1 cellular context compared by ENCODE assay signal in the genomic region with DNA sequence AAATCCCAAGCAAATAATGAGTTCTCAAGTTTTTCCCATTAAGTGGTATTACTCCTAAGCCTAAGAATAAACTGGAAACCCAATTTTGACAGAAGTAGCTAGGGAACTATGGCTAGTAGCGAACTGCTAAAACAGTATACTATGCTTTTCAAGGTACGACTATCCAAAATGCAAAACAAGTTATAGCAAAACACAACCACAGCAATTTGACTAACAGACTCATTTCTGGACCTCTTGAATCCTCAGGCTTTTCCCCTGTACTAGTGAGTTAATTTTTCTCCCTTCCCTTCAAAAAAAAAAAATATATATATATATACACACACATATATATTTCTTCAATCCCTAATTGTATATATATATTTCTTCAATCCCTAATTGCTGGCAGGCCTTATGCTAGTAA.
TF ChIP-seq lines count a peak whose summit lies in the region.

No MANE protein-coding gene starts in this region.

TF ChIP-seq in GM12878, 131 proteins besides CTCF, POLR2A, EP300 and RAD21:
- TF ChIP-seq BMI1 (IDR thresholded peaks at IDR 0.05; ENCODE audit: borderline replicate concordance): no peak
- TF ChIP-seq JUNB (IDR thresholded peaks at IDR 0.05): peak; percentile 35; the same call in 1 of the 2 replicates
- peak; percentile 73; the same call in 2 of the 3 replicates for TF ChIP-seq POU2F2 (IDR thresholded peaks at IDR 0.05; ENCODE audit: borderline replicate concordance, low read depth, low read length)
- TF ChIP-seq RUNX3 (IDR thresholded peaks at IDR 0.05; ENCODE audit: low read length): peak; percentile 53
- no peak for TF ChIP-seq NR2C2 (IDR thresholded peaks at IDR 0.05; ENCODE audit: borderline replicate concordance, control insufficient read depth, insufficient read length, low read depth)
